ENCODE assay signal across 8 cellular contexts in genomic region chr13:107203146-107203847, GRCh38.
DNase-seq lines count a peak whose midpoint lies in the region; ATAC-seq and TF ChIP-seq lines count a peak whose summit lies in the region.

No MANE protein-coding gene starts in this region.

- no peaks in the 10 kb centered on the region for H3K4me1 ChIP-seq in sigmoid colon
- H3K4me1 ChIP-seq in tibial artery, result peaks cover 0 to 5% (median 0%) of the 10 kb centered on the region in 4 donors

- H3K9me3 ChIP-seq in sigmoid colon (no peaks in the 10 kb centered on the region), tibial artery (no peaks in the 10 kb centered on the region)

- peak; percentile 54 for TF ChIP-seq CTCF in GM12873 (IDR thresholded peaks at IDR 0.05; ENCODE audit: insufficient read depth, low read depth, low read length, missing control alignments)
- TF ChIP-seq CTCF in neural crest cell (conservative IDR thresholded peaks at IDR 0.05), result peak; percentile 60
- TF ChIP-seq CTCF in sigmoid colon (IDR thresholded peaks at IDR 0.05), result no peak
- peak in 1 of 2 experiments; percentile 15 for TF ChIP-seq CTCF in tibial artery (IDR thresholded peaks at IDR 0.05)

- no peak overlapping the region for H3K4me3 Mint-ChIP-seq in neural crest cell

- no peak for TF ChIP-seq EP300 in sigmoid colon (IDR thresholded peaks at IDR 0.05)

- intact Hi-C loops in sigmoid colon (cut with DNase I) (no loop called here), tibial artery (cut with DNase I; ENCODE audit: low total_unique reads) (no loop called here)

- H3K4me3 ChIP-seq in sigmoid colon, result no peak overlapping the region
- H3K4me3 ChIP-seq in tibial artery, result no peak overlapping the region

- H3K27me3 Mint-ChIP-seq in neural crest cell (ENCODE audit: low read depth), result peaks cover 3% of the 10 kb centered on the region

- peak overlapping the region; percentile 11 for H3K27ac Mint-ChIP-seq in neural crest cell (ENCODE audit: unreplicated experiment)

- peaks cover 6% of the 10 kb centered on the region for H3K9me3 Mint-ChIP-seq in neural crest cell

- TF ChIP-seq POLR2A in sigmoid colon (IDR thresholded peaks at IDR 0.05), result no peak

- H3K27me3 ChIP-seq in sigmoid colon, result no peaks in the 10 kb centered on the region
- H3K27me3 ChIP-seq in tibial artery, result peaks cover 0 to 8% of the 10 kb centered on the region in 2 donors

- peaks cover 22% of the 10 kb centered on the region for H3K4me1 Mint-ChIP-seq in neural crest cell

- H3K27ac ChIP-seq in sigmoid colon (peak overlapping the region in 2 of 4 donors; percentile 8 to 54), tibial artery (no peak overlapping the region)

- H3K36me3 ChIP-seq in sigmoid colon (no peaks in the 10 kb centered on the region), tibial artery (no peaks in the 10 kb centered on the region)

- DNase-seq in dermis microvascular lymphatic vessel endothelial cell (ENCODE audit: low read depth in 2 of 2) (peak; percentile 73 to 83), neural crest cell (ENCODE audit: low read depth, low spot score) (peak; percentile 27), sigmoid colon (no peak), tibial artery (no peak)

- ATAC-seq in HG03565 (IDR thresholded peaks at IDR 0.05; ENCODE audit: unreplicated experiment) (peak; percentile 62), HG03571 (IDR thresholded peaks at IDR 0.05; ENCODE audit: unreplicated experiment) (no peak), HG03520 (IDR thresholded peaks at IDR 0.05; ENCODE audit: unreplicated experiment) (no peak)

- 67 to 75% methylated on average over 11 of the region's 11 CpGs for WGBS in sigmoid colon, 2 donors

- H3K36me3 Mint-ChIP-seq in neural crest cell (ENCODE audit: low read depth), result no peaks in the 10 kb centered on the region

Comparison
In these comparisons a context has a peak if more than half of its experiments do, and no peak if none do; other contexts are left out.
1. CTCF ChIP-seq: peak in GM12873 (single experiment) and neural crest cell (single experiment); none in sigmoid colon (0 of 4).
2. DNase-seq: peak in dermis microvascular lymphatic vessel endothelial cell (2 of 2) and neural crest cell (single experiment); none in sigmoid colon (single experiment) and tibial artery (0 of 2).